20 cellular contexts compared by ENCODE assay signal in genomic region chr14:29896354-29896768, GRCh38. TPM values are rescaled to one million over a fixed set of nuclear protein-coding genes. Genes with fewer than 3 reads are reported as not detected.
A peak's percentile ranks its signal among the peaks of the same experiment; 100 is the strongest.
DNase-seq lines count a peak whose midpoint lies in the region; ATAC-seq lines count a peak whose summit lies in the region.
"Had no signal": no experiment of that assay in that cellular context is flagged by ENCODE, and none has a peak within 500 bp of the region (broad histone marks: within the 10 kb centered on the region; RNA-seq: fewer than 3 reads in every experiment).

No MANE protein-coding gene starts in this region.

- H3K4ac ChIP-seq in mesendoderm (ENCODE audit: low read depth, low read length) = no peak overlapping the region

- H3K9me3 Mint-ChIP-seq in stimulated activated naive B cell treated with anti-CD40 and anti-IgM and Interleukin-4, amounts not matched to agents 10 μg/mL and 1 μg/mL and 100 μg/mL, for 72 hours = peaks cover 0 to 3% of the 10 kb centered on the region in 2 donors
- peaks cover 0 to 19% (median 2%) of the 10 kb centered on the region in 9 donors for H3K9me3 Mint-ChIP-seq in naive thymus-derived CD8-positive, alpha-beta T cell

- no peak overlapping the region for H2BK5ac ChIP-seq in mesendoderm (ENCODE audit: low read length)

- H2BK15ac ChIP-seq in mesendoderm (replicated peaks; ENCODE audit: low read depth) = no peak overlapping the region

- peaks cover 6% of the 10 kb centered on the region for H3K79me1 ChIP-seq in mesendoderm (ENCODE audit: low read length)

- H3K27me3 ChIP-seq in mesendoderm (ENCODE audit: insufficient read depth, low read length, poor library complexity) = no peaks in the 10 kb centered on the region
- H3K27me3 ChIP-seq: heart left ventricle, suprapubic skin had no signal

- H4K8ac ChIP-seq in mesendoderm (ENCODE audit: low read depth, low read length) = no peak overlapping the region

- H2BK120ac ChIP-seq in mesendoderm (ENCODE audit: low read depth, low read length) = no peak overlapping the region

- H3K56ac ChIP-seq in mesendoderm (ENCODE audit: low read length) = no peak overlapping the region

- no CpG with 5 or more reads among the region's 2 CpGs for WGBS in mesendoderm (ENCODE audit: extremely low coverage, insufficient coverage, low lambda C conversion rate)

- no peak overlapping the region for H3K4me3 ChIP-seq in mesendoderm (ENCODE audit: low read length)
- H3K4me3 ChIP-seq: heart left ventricle, smooth muscle cell, suprapubic skin had no signal

- no peak overlapping the region for H3K27ac Mint-ChIP-seq in stimulated activated naive B cell treated with anti-CD40 and anti-IgM and Interleukin-4, amounts not matched to agents 10 μg/mL and 1 μg/mL and 100 μg/mL, for 72 hours
- no peak overlapping the region for H3K27ac Mint-ChIP-seq in naive thymus-derived CD8-positive, alpha-beta T cell
- H3K27ac Mint-ChIP-seq: immature natural killer cell, T-cell had no signal

- H3K36me3 Mint-ChIP-seq in stimulated activated naive B cell treated with anti-CD40 and anti-IgM and Interleukin-4, amounts not matched to agents 10 μg/mL and 1 μg/mL and 100 μg/mL, for 72 hours = no peaks in the 10 kb centered on the region
- no peaks in the 10 kb centered on the region for H3K36me3 Mint-ChIP-seq in naive thymus-derived CD8-positive, alpha-beta T cell
- H3K36me3 Mint-ChIP-seq: naive B cell, T-cell had no signal

- H2AK5ac ChIP-seq in mesendoderm (ENCODE audit: low read length) = no peak overlapping the region

- H3K27ac ChIP-seq in mesendoderm (ENCODE audit: low read depth, low read length) = no peak overlapping the region
- H3K27ac ChIP-seq: heart left ventricle, suprapubic skin had no signal

- H3K79me2 ChIP-seq in mesendoderm (ENCODE audit: control insufficient read depth, insufficient read depth, low read length) = peaks cover 10% of the 10 kb centered on the region

- H3K4me1 ChIP-seq in mesendoderm (ENCODE audit: control insufficient read depth, low read depth, low read length) = peaks cover 2% of the 10 kb centered on the region
- H3K4me1 ChIP-seq: suprapubic skin had no signal

- H4K5ac ChIP-seq in mesendoderm (ENCODE audit: low read length) = no peak overlapping the region

- H3K4me3 Mint-ChIP-seq in stimulated activated naive B cell treated with anti-CD40 and anti-IgM and Interleukin-4, amounts not matched to agents 10 μg/mL and 1 μg/mL and 100 μg/mL, for 72 hours = no peak overlapping the region
- no peak overlapping the region for H3K4me3 Mint-ChIP-seq in naive thymus-derived CD8-positive, alpha-beta T cell
- H3K4me3 Mint-ChIP-seq: central memory CD8-positive, alpha-beta T cell; immature natural killer cell; naive B cell; T-cell had no signal

- H3K4me2 ChIP-seq in mesendoderm (ENCODE audit: low read length) = no peak overlapping the region
- H3K4me2 ChIP-seq: smooth muscle cell had no signal

- H3K23ac ChIP-seq in mesendoderm (ENCODE audit: low read length) = no peak overlapping the region

- H3K4me1 Mint-ChIP-seq in stimulated activated naive B cell treated with anti-CD40 and anti-IgM and Interleukin-4, amounts not matched to agents 10 μg/mL and 1 μg/mL and 100 μg/mL, for 72 hours = no peaks in the 10 kb centered on the region
- H3K4me1 Mint-ChIP-seq in naive thymus-derived CD8-positive, alpha-beta T cell = no peaks in the 10 kb centered on the region
- H3K4me1 Mint-ChIP-seq: central memory CD8-positive, alpha-beta T cell; immature natural killer cell; T-cell had no signal

- intact Hi-C loops in left colon (cut with DNase I, micrococcal nuclease) = no loop called here

- DNase-seq in DMS53 (lab: John Stamatoyannopoulos, UW) (peak; percentile 50), NCI-H1092 treated with DMSO at 0.1 percent for 48 hours (lab: John Stamatoyannopoulos, UW) (peak; percentile 72), NCI-H446 (lab: John Stamatoyannopoulos, UW) (peak; percentile 47 to 51), left colon (no peak), mesendoderm (no peak)
- no peak for DNase-seq in stimulated activated naive B cell treated with anti-CD40 and anti-IgM and Interleukin-4, amounts not matched to agents 10 μg/mL and 1 μg/mL and 100 μg/mL, for 72 hours
- no peak for DNase-seq in naive thymus-derived CD8-positive, alpha-beta T cell
- DNase-seq: amygdala; effector CD4-positive, alpha-beta T cell; heart left ventricle; immature natural killer cell; Karpas-422; naive B cell; NCI-H2107; Right ventricle myocardium superior; T-cell had no signal

- no peaks in the 10 kb centered on the region for H3K36me3 ChIP-seq in mesendoderm (ENCODE audit: control insufficient read depth, insufficient read depth, low read length)
- H3K36me3 ChIP-seq: heart left ventricle, suprapubic skin had no signal

- H3K27me3 Mint-ChIP-seq in stimulated activated naive B cell treated with anti-CD40 and anti-IgM and Interleukin-4, amounts not matched to agents 10 μg/mL and 1 μg/mL and 100 μg/mL, for 72 hours = no peaks in the 10 kb centered on the region
- H3K27me3 Mint-ChIP-seq in naive thymus-derived CD8-positive, alpha-beta T cell = no peaks in the 10 kb centered on the region
- H3K27me3 Mint-ChIP-seq: central memory CD8-positive, alpha-beta T cell; naive B cell; T-cell had no signal

- H3K18ac ChIP-seq in mesendoderm (ENCODE audit: low read length) = no peak overlapping the region

- ATAC-seq in left colon (peak; percentile 70), GM18858 (IDR thresholded peaks at IDR 0.05; ENCODE audit: unreplicated experiment) (no peak)
- no peak for ATAC-seq in stimulated activated naive B cell treated with anti-CD40 and anti-IgM and Interleukin-4, amounts not matched to agents 10 μg/mL and 1 μg/mL and 100 μg/mL, for 72 hours (replicated peaks)
- no peak for ATAC-seq in naive thymus-derived CD8-positive, alpha-beta T cell
- ATAC-seq: T-cell had no signal

- H3K9ac ChIP-seq in mesendoderm (ENCODE audit: low read length) = no peak overlapping the region

- POLR2A ChIA-PET in naive thymus-derived CD8-positive, alpha-beta T cell (lab: Charles Lee) = no interaction called here

RNA-seq across cellular contexts. Expression of gene PRKD1, which starts 31.3 kb away (rescaled TPM):
- total RNA-seq in left colon = 1 to 10 TPM in 1 of 2 donors, under 1 TPM in 1; 0.82 to 3.6 TPM
- 9.5 TPM for polyA plus RNA-seq in mesendoderm (2013, experiment 1 of 2)
- 8.6 TPM for polyA plus RNA-seq in mesendoderm (2013, experiment 2 of 2)
- total RNA-seq in naive thymus-derived CD8-positive, alpha-beta T cell = not detected
- not detected for polyA plus RNA-seq in naive thymus-derived CD8-positive, alpha-beta T cell
- polyA plus RNA-seq: immature natural killer cell had no signal

Comparison
In these comparisons a context has a peak if more than half of its experiments do, and no peak if none do; other contexts are left out.
1. DNase-seq: peak in DMS53 (single experiment), NCI-H1092 treated with DMSO at 0.1 percent for 48 hours (single experiment) and NCI-H446 (2 of 2); none in left colon (0 of 2), mesendoderm (single experiment), stimulated activated naive B cell treated with anti-CD40 and anti-IgM and Interleukin-4, amounts not matched to agents 10 μg/mL and 1 μg/mL and 100 μg/mL, for 72 hours (single experiment) and naive thymus-derived CD8-positive, alpha-beta T cell (0 of 10).